Comparison of ENCODE assay signal across 25 cellular contexts in genomic region chr12:27802936-27803335, GRCh38. TPM values are rescaled to one million over a fixed set of nuclear protein-coding genes. Genes with fewer than 3 reads are reported as not detected.
"Had no signal": no experiment of that assay in that cellular context is flagged by ENCODE, and none has a peak within 500 bp of the region (broad histone marks: within the 10 kb centered on the region; RNA-seq: fewer than 3 reads in every experiment).

No MANE protein-coding gene starts in this region.

- H3K36me3 ChIP-seq: breast epithelium, colonic mucosa, ovary had no signal

- H3K4me3 ChIP-seq: adrenal gland, breast epithelium, colonic mucosa, dorsolateral prefrontal cortex, ovary, prostate gland, upper lobe of left lung had no signal

- H3K9me3 ChIP-seq: adrenal gland, breast epithelium, colonic mucosa, neutrophil, ovary, prostate gland, SK-N-SH, upper lobe of left lung had no signal

- H3K4me1 ChIP-seq: adrenal gland, breast epithelium, colonic mucosa, prostate gland, upper lobe of left lung had no signal

- ATAC-seq: effector memory CD8-positive, alpha-beta T cell; esophagus mucosa; left ventricle myocardium superior had no signal

- H3K27me3 ChIP-seq: adrenal gland, breast epithelium, colonic mucosa, dorsolateral prefrontal cortex, neutrophil, ovary, upper lobe of left lung had no signal

- H3K4me3 Mint-ChIP-seq: central memory CD8-positive, alpha-beta T cell; effector memory CD8-positive, alpha-beta T cell; nephron had no signal

- H3K9me3 Mint-ChIP-seq: central memory CD8-positive, alpha-beta T cell; effector memory CD8-positive, alpha-beta T cell; nephron had no signal

- DNase-seq: activated CD4-positive, alpha-beta T cell treated with anti-CD3 and anti-CD28 coated beads, Interleukin-2, amount 50 U/mL, for 1 hour; activated naive CD4-positive, alpha-beta T cell; adrenal gland; colonic mucosa; dorsolateral prefrontal cortex; effector memory CD8-positive, alpha-beta T cell; foreskin melanocyte; hippocampal formation; left ventricle myocardium superior; midbrain; ovary; SIG-M5; SK-N-SH; stimulated activated CD4-positive, alpha-beta T cell treated with anti-CD3 and anti-CD28 coated beads, Interleukin-12 subunit alpha, Interleukin-12 subunit beta, amount 100 ng/mL, for 4 hours; upper lobe of left lung had no signal

- H3K27ac Mint-ChIP-seq: nephron had no signal

- H3K4me1 Mint-ChIP-seq: central memory CD8-positive, alpha-beta T cell; nephron had no signal

- H3K27ac ChIP-seq: adrenal gland, breast epithelium, colonic mucosa, dorsolateral prefrontal cortex, neutrophil, ovary, prostate gland, upper lobe of left lung, VCaP had no signal

RNA-seq across cellular contexts. Expression of gene MANSC4, which starts 22.9 kb away (rescaled TPM):
- total RNA-seq: adrenal gland; colonic mucosa; endothelial cell of umbilical vein; esophagus mucosa; left ventricle myocardium superior; prostate gland; skeletal muscle tissue; T-helper 2 cell treated with Interferon-gamma antibody and Interleukin-4, amounts not matched to agents 100 ng/mL and 5 ng/mL, for 36 hours; upper lobe of left lung had no signal
- polyA plus RNA-seq: endothelial cell of umbilical vein, SK-N-SH had no signal
